Comparison of ENCODE assay signal across 35 cellular contexts in genomic region chr17:32226881-32227280, GRCh38. TPM values are rescaled to one million over a fixed set of nuclear protein-coding genes. Genes with fewer than 3 reads are reported as not detected.
"Had no signal": no experiment of that assay in that cellular context is flagged by ENCODE, and none has a peak within 500 bp of the region (broad histone marks: within the 10 kb centered on the region; RNA-seq: fewer than 3 reads in every experiment).

No MANE protein-coding gene starts in this region.

- H3K4me2 ChIP-seq: SK-N-SH had no signal

- FAIRE-seq: bronchial epithelial cell, TTC549 had no signal

- H3K9me3 ChIP-seq: SJSA1, SK-N-SH had no signal

- H3K36me3 ChIP-seq: SJSA1 had no signal

- ATAC-seq: activated CD4-positive, alpha-beta T cell treated with anti-CD3 and anti-CD28 coated beads for 36 hours; activated CD4-positive, CD25-positive, alpha-beta regulatory T cell treated with anti-CD3 and anti-CD28 coated beads, Interleukin-2, amount 50 U/mL, for 24 hours; activated naive CD8-positive, alpha-beta T cell treated with anti-CD3 and anti-CD28 coated beads, Interleukin-2, amount 50 U/mL, for 24 hours; activated T-cell treated with anti-CD3 and anti-CD28 coated beads, Interleukin-2, amount 50 U/mL, for 4 hours; Panc1 had no signal

- H3K9me3 Mint-ChIP-seq: activated CD4-positive, alpha-beta T cell treated with anti-CD3 and anti-CD28 coated beads, Interleukin-2, amount 10 ng/mL, durations not matched to agents 7 days and 5 days; activated naive CD4-positive, alpha-beta T cell treated with anti-CD3 and anti-CD28 coated beads, Interleukin-2, amount 10 ng/mL, durations not matched to agents 7 days and 5 days; activated naive CD8-positive, alpha-beta T cell treated with anti-CD3 and anti-CD28 coated beads, Interleukin-2, amount 50 U/mL, for 24 hours; activated T-cell treated with anti-CD3 and anti-CD28 coated beads, Interleukin-2, amount 50 U/mL, for 4 hours; brain; T-helper 1 cell treated with Interleukin-12 subunit alpha and Interleukin-12 subunit beta and Interleukin-4 antibody, amounts not matched to agents 30 μg/mL and 1 μg/mL, for 36 hours; T-helper 2 cell treated with Interferon-gamma antibody and Interleukin-4, amounts not matched to agents 5 μg/mL and 100 μg/mL, for 36 hours had no signal

- H3K9ac ChIP-seq: SK-N-SH had no signal

- H3K27me3 Mint-ChIP-seq: activated CD4-positive, alpha-beta T cell treated with anti-CD3 and anti-CD28 coated beads for 36 hours; activated CD4-positive, alpha-beta T cell treated with anti-CD3 and anti-CD28 coated beads, Interleukin-2, amount 10 ng/mL, durations not matched to agents 7 days and 5 days; activated naive CD4-positive, alpha-beta T cell treated with anti-CD3 and anti-CD28 coated beads, Interleukin-2, amount 10 ng/mL, durations not matched to agents 7 days and 5 days; activated naive CD8-positive, alpha-beta T cell; activated naive CD8-positive, alpha-beta T cell treated with anti-CD3 and anti-CD28 coated beads, Interleukin-2, amount 50 U/mL, for 24 hours; brain had no signal

- H3K4me3 ChIP-seq: SJSA1 had no signal

- H3K27ac ChIP-seq: SJSA1 had no signal

- H3K27me3 ChIP-seq: SJSA1 had no signal

- H3K27ac Mint-ChIP-seq: activated CD4-positive, alpha-beta T cell treated with anti-CD3 and anti-CD28 coated beads for 36 hours; activated CD4-positive, alpha-beta T cell treated with anti-CD3 and anti-CD28 coated beads, Interleukin-2, amount 10 ng/mL, durations not matched to agents 7 days and 5 days; activated naive CD4-positive, alpha-beta T cell treated with anti-CD3 and anti-CD28 coated beads, Interleukin-2, amount 10 ng/mL, durations not matched to agents 7 days and 5 days; activated naive CD8-positive, alpha-beta T cell; activated naive CD8-positive, alpha-beta T cell treated with anti-CD3 and anti-CD28 coated beads, Interleukin-2, amount 50 U/mL, for 24 hours; brain; T-helper 1 cell treated with Interleukin-12 subunit alpha and Interleukin-12 subunit beta and Interleukin-4 antibody, amounts not matched to agents 30 μg/mL and 1 μg/mL, for 36 hours; T-helper 2 cell treated with Interferon-gamma antibody and Interleukin-4, amounts not matched to agents 5 μg/mL and 100 μg/mL, for 36 hours had no signal

- H3K4me3 Mint-ChIP-seq: activated CD4-positive, alpha-beta T cell treated with anti-CD3 and anti-CD28 coated beads for 36 hours; activated CD4-positive, alpha-beta T cell treated with anti-CD3 and anti-CD28 coated beads, Interleukin-2, amount 10 ng/mL, durations not matched to agents 7 days and 5 days; activated naive CD4-positive, alpha-beta T cell treated with anti-CD3 and anti-CD28 coated beads, Interleukin-2, amount 10 ng/mL, durations not matched to agents 7 days and 5 days; activated naive CD8-positive, alpha-beta T cell; activated naive CD8-positive, alpha-beta T cell treated with anti-CD3 and anti-CD28 coated beads, Interleukin-2, amount 50 U/mL, for 24 hours; activated T-cell treated with anti-CD3 and anti-CD28 coated beads, Interleukin-2, amount 50 U/mL, for 4 hours; brain; T-helper 1 cell treated with Interleukin-12 subunit alpha and Interleukin-12 subunit beta and Interleukin-4 antibody, amounts not matched to agents 30 μg/mL and 1 μg/mL, for 36 hours; T-helper 2 cell treated with Interferon-gamma antibody and Interleukin-4, amounts not matched to agents 5 μg/mL and 100 μg/mL, for 36 hours had no signal

- H3K4me1 Mint-ChIP-seq: activated naive CD4-positive, alpha-beta T cell treated with anti-CD3 and anti-CD28 coated beads, Interleukin-2, amount 10 ng/mL, durations not matched to agents 7 days and 5 days had no signal

- DNase-seq: activated CD4-positive, alpha-beta T cell treated with anti-CD3 and anti-CD28 coated beads for 36 hours; activated CD4-positive, alpha-beta T cell treated with anti-CD3 and anti-CD28 coated beads, Interleukin-2, amount 10 ng/mL, durations not matched to agents 7 days and 5 days; activated CD4-positive, alpha-beta T cell treated with anti-CD3 and anti-CD28 coated beads, Interleukin-2, amount 50 U/mL, for 48 hours; activated CD8-positive, alpha-beta memory T cell treated with anti-CD3 and anti-CD28 coated beads, Interleukin-2, amount 50 U/mL, for 4 hours; activated effector memory CD4-positive, alpha-beta T cell treated with Interleukin-2 at 50 U/mL for 16 hours; activated naive CD4-positive, alpha-beta T cell treated with anti-CD3 and anti-CD28 coated beads, Interleukin-2, amount 10 ng/mL, durations not matched to agents 7 days and 5 days; activated naive CD8-positive, alpha-beta T cell treated with anti-CD3 and anti-CD28 coated beads, Interleukin-2, amount 50 U/mL, for 24 hours; activated T-cell treated with anti-CD3 and anti-CD28 coated beads for 4 hours; activated T-cell treated with anti-CD3 and anti-CD28 coated beads, Interleukin-2, amount 50 U/mL, for 4 hours; anterior cingulate cortex; caudate nucleus; cerebellar nuclear complex; Karpas-422; NCI-H1105; NCI-H1417 treated with DMSO at 0.1 percent for 48 hours; NCI-H187 treated with DMSO at 0.1 percent for 48 hours; NCI-H2081; NCI-H2171 treated with DMSO at 0.1 percent for 48 hours; NCI-H2227 treated with DMSO at 0.1 percent for 48 hours; NCI-H446; NCI-H510A treated with DMSO at 0.1 percent for 48 hours; NCI-H526 treated with DMSO at 0.1 percent for 48 hours; NCI-H774; SHP77 treated with DMSO at 0.1 percent for 48 hours; SK-N-SH had no signal

- H3K4me1 ChIP-seq: SJSA1 had no signal

RNA-seq across cellular contexts. Expression of gene RHBDL3, which starts 38.8 kb away (rescaled TPM):
- total RNA-seq: bronchial epithelial cell, MCF 10A had no signal
